In the genomic region with DNA sequence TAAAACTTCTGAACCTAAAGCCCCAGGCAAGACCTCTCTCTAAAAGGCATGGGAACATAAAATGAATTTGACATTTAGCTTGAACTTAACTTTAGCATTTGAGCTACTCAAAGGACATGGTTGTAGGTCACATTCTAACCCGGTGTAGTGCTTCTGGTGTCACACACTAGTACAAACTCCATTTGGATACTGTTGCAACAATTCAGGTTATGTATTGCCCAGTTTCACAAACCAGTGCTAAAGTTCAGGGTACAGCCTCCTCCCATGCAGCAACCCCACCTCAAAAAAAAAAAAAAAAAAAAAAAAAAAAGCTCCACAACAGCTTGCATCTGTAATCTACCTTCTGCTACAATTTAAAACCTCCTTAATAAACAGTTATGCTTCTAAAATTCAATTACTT, we compare ENCODE assay signal across 1 cellular context.
TF ChIP-seq lines count a peak whose summit lies in the region.

No MANE protein-coding gene starts in this region.

TF ChIP-seq in HepG2, 621 proteins besides CTCF, POLR2A, EP300 and RAD21 (continued from another document and continues in another):
- TF ChIP-seq, protein P1, sequence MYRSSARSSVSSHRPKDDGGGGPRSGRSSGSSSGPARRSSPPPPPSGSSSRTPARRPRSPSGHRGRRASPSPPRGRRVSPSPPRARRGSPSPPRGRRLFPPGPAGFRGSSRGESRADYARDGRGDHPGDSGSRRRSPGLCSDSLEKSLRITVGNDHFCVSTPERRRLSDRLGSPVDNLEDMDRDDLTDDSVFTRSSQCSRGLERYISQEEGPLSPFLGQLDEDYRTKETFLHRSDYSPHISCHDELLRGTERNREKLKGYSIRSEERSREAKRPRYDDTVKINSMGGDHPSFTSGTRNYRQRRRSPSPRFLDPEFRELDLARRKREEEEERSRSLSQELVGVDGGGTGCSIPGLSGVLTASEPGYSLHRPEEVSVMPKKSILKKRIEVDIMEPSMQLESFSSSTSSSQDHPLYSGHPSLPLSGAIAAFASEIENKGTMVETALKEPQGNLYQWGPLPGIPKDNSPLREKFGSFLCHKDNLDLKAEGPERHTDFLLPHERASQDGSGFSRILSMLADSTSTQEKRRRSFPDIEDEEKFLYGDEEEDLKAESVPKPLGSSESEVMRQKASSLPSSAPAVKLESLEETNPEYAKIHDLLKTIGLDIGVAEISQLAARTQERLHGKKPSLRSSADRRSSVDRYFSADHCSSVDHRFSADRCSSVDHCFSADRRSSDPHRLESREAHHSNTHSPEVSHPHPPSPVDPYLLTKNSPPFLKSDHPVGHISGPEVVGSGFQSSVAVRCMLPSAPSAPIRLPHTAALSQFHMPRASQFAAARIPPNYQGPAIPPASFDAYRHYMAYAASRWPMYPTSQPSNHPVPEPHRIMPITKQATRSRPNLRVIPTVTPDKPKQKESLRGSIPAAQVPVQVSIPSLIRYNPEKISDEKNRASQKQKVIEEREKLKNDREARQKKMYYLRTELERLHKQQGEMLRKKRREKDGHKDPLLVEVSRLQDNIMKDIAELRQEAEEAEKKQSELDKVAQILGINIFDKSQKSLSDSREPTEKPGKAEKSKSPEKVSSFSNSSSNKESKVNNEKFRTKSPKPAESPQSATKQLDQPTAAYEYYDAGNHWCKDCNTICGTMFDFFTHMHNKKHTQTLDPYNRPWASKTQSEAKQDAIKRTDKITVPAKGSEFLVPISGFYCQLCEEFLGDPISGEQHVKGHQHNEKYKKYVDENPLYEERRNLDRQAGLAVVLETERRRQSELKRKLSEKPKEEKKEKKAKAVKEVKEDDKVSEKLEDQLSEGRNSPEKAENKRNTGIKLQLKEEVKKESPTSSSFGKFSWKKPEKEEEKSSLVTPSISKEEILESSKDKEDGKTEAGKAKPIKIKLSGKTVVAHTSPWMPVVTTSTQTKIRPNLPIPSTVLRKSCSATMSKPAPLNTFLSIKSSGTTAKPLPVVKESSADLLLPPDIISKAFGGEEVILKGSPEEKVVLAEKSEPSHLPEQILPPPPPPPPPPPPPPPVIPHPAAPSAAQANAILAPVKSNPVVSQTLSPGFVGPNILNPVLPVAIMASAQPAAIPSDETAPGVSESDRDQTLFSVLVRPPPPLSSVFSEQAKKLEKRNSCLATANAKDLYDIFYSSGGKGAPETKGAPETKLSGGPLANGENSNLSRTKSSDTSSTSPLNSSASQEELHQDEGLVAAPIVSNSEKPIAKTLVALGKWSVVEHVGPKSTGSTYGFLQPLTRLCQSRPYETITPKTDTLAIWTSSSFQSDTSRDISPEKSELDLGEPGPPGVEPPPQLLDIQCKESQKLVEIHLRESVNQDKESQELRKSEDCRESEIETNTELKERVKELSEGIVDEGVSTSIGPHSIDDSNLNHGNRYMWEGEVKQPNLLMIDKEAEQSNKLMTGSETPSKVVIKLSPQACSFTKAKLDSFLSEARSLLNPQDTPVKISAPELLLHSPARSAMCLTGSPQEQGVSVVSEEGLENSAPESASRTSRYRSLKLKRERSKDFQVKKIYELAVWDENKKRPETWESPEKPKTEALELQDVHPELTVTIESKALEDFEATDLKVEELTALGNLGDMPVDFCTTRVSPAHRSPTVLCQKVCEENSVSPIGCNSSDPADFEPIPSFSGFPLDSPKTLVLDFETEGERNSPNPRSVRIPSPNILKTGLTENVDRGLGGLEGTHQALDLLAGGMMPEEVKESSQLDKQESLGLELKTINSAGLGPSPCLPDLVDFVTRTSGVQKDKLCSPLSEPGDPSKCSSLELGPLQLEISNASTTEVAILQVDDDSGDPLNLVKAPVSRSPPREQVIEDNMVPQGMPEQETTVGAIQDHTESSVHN (CRISPR knock-in tag; IDR thresholded peaks at IDR 0.05), result no peak
- TF ChIP-seq, protein P2, sequence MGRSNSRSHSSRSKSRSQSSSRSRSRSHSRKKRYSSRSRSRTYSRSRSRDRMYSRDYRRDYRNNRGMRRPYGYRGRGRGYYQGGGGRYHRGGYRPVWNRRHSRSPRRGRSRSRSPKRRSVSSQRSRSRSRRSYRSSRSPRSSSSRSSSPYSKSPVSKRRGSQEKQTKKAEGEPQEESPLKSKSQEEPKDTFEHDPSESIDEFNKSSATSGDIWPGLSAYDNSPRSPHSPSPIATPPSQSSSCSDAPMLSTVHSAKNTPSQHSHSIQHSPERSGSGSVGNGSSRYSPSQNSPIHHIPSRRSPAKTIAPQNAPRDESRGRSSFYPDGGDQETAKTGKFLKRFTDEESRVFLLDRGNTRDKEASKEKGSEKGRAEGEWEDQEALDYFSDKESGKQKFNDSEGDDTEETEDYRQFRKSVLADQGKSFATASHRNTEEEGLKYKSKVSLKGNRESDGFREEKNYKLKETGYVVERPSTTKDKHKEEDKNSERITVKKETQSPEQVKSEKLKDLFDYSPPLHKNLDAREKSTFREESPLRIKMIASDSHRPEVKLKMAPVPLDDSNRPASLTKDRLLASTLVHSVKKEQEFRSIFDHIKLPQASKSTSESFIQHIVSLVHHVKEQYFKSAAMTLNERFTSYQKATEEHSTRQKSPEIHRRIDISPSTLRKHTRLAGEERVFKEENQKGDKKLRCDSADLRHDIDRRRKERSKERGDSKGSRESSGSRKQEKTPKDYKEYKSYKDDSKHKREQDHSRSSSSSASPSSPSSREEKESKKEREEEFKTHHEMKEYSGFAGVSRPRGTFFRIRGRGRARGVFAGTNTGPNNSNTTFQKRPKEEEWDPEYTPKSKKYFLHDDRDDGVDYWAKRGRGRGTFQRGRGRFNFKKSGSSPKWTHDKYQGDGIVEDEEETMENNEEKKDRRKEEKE (IDR thresholded peaks at IDR 0.05), result no peak
- TF ChIP-seq, protein P3, sequence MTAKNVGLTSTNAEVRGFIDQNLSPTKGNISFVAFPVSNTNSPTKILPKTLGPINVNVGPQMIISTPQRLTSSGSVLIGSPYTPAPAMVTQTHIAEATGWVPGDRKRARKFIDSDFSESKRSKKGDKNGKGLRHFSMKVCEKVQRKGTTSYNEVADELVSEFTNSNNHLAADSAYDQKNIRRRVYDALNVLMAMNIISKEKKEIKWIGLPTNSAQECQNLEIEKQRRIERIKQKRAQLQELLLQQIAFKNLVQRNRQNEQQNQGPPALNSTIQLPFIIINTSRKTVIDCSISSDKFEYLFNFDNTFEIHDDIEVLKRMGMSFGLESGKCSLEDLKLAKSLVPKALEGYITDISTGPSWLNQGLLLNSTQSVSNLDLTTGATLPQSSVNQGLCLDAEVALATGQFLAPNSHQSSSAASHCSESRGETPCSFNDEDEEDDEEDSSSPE (CRISPR knock-in tag; IDR thresholded peaks at IDR 0.05), result no peak
- TF ChIP-seq NFIB (CRISPR knock-in tag; IDR thresholded peaks at IDR 0.05; ENCODE audit: borderline replicate concordance) (no peak), KDM3A (CRISPR knock-in tag; IDR thresholded peaks at IDR 0.05; ENCODE audit: low read depth) (no peak; the same call in 1 of the 2 replicates), HNRNPK (IDR thresholded peaks at IDR 0.05; ENCODE audit: low read depth, low read length, poor library complexity, severe bottlenecking) (no peak), TSC22D2 (CRISPR knock-in tag; IDR thresholded peaks at IDR 0.05; ENCODE audit: borderline replicate concordance) (no peak), SATB2 (CRISPR knock-in tag; IDR thresholded peaks at IDR 0.05) (0 out of 2 replicates have a peak, but pooled peaks have one; percentile 30), PHF20 (CRISPR knock-in tag; IDR thresholded peaks at IDR 0.05) (no peak), ZFP82 (CRISPR knock-in tag; IDR thresholded peaks at IDR 0.05; ENCODE audit: borderline replicate concordance) (no peak), TARDBP (CRISPR knock-in tag; IDR thresholded peaks at IDR 0.05) (peak; percentile 59; the same call in 1 of the 2 replicates), ZNF605 (CRISPR knock-in tag; IDR thresholded peaks at IDR 0.05) (no peak), PPARG (CRISPR knock-in tag; conservative IDR thresholded peaks at IDR 0.05) (peak; percentile 91), CC2D1A (CRISPR knock-in tag; IDR thresholded peaks at IDR 0.05) (no peak), RBAK (CRISPR knock-in tag; IDR thresholded peaks at IDR 0.05) (no peak), ZC3H4 (CRISPR knock-in tag; IDR thresholded peaks at IDR 0.05; ENCODE audit: borderline replicate concordance) (no peak), ZNF589 (CRISPR knock-in tag; conservative IDR thresholded peaks at IDR 0.05) (no peak), ZNF737 (CRISPR knock-in tag; IDR thresholded peaks at IDR 0.05; ENCODE audit: borderline replicate concordance) (no peak), ZNF670 (CRISPR knock-in tag; IDR thresholded peaks at IDR 0.05; ENCODE audit: borderline replicate concordance) (no peak), ARHGAP35 (CRISPR knock-in tag; IDR thresholded peaks at IDR 0.05; ENCODE audit: borderline replicate concordance) (no peak)
- TF ChIP-seq, protein P4, sequence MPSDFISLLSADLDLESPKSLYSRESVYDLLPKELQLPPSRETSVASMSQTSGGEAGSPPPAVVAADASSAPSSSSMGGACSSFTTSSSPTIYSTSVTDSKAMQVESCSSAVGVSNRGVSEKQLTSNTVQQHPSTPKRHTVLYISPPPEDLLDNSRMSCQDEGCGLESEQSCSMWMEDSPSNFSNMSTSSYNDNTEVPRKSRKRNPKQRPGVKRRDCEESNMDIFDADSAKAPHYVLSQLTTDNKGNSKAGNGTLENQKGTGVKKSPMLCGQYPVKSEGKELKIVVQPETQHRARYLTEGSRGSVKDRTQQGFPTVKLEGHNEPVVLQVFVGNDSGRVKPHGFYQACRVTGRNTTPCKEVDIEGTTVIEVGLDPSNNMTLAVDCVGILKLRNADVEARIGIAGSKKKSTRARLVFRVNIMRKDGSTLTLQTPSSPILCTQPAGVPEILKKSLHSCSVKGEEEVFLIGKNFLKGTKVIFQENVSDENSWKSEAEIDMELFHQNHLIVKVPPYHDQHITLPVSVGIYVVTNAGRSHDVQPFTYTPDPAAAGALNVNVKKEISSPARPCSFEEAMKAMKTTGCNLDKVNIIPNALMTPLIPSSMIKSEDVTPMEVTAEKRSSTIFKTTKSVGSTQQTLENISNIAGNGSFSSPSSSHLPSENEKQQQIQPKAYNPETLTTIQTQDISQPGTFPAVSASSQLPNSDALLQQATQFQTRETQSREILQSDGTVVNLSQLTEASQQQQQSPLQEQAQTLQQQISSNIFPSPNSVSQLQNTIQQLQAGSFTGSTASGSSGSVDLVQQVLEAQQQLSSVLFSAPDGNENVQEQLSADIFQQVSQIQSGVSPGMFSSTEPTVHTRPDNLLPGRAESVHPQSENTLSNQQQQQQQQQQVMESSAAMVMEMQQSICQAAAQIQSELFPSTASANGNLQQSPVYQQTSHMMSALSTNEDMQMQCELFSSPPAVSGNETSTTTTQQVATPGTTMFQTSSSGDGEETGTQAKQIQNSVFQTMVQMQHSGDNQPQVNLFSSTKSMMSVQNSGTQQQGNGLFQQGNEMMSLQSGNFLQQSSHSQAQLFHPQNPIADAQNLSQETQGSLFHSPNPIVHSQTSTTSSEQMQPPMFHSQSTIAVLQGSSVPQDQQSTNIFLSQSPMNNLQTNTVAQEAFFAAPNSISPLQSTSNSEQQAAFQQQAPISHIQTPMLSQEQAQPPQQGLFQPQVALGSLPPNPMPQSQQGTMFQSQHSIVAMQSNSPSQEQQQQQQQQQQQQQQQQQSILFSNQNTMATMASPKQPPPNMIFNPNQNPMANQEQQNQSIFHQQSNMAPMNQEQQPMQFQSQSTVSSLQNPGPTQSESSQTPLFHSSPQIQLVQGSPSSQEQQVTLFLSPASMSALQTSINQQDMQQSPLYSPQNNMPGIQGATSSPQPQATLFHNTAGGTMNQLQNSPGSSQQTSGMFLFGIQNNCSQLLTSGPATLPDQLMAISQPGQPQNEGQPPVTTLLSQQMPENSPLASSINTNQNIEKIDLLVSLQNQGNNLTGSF (CRISPR knock-in tag; IDR thresholded peaks at IDR 0.05), result no peak
- TF ChIP-seq, protein P5, sequence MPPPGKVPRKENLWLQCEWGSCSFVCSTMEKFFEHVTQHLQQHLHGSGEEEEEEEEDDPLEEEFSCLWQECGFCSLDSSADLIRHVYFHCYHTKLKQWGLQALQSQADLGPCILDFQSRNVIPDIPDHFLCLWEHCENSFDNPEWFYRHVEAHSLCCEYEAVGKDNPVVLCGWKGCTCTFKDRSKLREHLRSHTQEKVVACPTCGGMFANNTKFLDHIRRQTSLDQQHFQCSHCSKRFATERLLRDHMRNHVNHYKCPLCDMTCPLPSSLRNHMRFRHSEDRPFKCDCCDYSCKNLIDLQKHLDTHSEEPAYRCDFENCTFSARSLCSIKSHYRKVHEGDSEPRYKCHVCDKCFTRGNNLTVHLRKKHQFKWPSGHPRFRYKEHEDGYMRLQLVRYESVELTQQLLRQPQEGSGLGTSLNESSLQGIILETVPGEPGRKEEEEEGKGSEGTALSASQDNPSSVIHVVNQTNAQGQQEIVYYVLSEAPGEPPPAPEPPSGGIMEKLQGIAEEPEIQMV (CRISPR knock-in tag; IDR thresholded peaks at IDR 0.05; ENCODE audit: low read depth), result no peak
- TF ChIP-seq, protein P6, sequence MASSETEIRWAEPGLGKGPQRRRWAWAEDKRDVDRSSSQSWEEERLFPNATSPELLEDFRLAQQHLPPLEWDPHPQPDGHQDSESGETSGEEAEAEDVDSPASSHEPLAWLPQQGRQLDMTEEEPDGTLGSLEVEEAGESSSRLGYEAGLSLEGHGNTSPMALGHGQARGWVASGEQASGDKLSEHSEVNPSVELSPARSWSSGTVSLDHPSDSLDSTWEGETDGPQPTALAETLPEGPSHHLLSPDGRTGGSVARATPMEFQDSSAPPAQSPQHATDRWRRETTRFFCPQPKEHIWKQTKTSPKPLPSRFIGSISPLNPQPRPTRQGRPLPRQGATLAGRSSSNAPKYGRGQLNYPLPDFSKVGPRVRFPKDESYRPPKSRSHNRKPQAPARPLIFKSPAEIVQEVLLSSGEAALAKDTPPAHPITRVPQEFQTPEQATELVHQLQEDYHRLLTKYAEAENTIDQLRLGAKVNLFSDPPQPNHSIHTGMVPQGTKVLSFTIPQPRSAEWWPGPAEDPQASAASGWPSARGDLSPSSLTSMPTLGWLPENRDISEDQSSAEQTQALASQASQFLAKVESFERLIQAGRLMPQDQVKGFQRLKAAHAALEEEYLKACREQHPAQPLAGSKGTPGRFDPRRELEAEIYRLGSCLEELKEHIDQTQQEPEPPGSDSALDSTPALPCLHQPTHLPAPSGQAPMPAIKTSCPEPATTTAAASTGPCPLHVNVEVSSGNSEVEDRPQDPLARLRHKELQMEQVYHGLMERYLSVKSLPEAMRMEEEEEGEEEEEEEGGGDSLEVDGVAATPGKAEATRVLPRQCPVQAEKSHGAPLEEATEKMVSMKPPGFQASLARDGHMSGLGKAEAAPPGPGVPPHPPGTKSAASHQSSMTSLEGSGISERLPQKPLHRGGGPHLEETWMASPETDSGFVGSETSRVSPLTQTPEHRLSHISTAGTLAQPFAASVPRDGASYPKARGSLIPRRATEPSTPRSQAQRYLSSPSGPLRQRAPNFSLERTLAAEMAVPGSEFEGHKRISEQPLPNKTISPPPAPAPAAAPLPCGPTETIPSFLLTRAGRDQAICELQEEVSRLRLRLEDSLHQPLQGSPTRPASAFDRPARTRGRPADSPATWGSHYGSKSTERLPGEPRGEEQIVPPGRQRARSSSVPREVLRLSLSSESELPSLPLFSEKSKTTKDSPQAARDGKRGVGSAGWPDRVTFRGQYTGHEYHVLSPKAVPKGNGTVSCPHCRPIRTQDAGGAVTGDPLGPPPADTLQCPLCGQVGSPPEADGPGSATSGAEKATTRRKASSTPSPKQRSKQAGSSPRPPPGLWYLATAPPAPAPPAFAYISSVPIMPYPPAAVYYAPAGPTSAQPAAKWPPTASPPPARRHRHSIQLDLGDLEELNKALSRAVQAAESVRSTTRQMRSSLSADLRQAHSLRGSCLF (CRISPR knock-in tag; IDR thresholded peaks at IDR 0.05; ENCODE audit: borderline replicate concordance), result no peak
- TF ChIP-seq, protein P7, sequence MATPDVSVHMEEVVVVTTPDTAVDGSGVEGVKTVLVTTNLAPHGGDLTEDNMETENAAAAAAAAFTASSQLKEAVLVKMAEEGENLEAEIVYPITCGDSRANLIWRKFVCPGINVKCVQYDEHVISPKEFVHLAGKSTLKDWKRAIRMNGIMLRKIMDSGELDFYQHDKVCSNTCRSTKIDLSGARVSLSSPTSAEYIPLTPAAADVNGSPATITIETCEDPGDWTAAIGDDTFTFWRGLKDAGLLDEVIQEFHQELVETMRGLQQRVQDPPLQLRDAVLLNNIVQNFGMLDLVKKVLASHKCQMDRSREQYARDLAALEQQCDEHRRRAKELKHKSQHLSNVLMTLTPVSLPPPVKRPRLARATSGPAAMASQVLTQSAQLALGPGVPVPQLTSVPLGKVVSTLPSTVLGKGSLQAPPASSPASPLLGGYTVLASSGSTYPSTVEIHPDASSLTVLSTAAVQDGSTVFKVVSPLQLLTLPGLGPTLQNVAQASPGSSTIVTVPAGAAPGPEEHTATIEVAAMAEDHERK (CRISPR knock-in tag; IDR thresholded peaks at IDR 0.05; ENCODE audit: low read depth), result no peak
